34 cellular contexts compared by ENCODE assay signal in genomic region chr9:74795803-74796202, GRCh38.
"Had no signal": no experiment of that assay in that cellular context is flagged by ENCODE, and none has a peak within 500 bp of the region (broad histone marks: within the 10 kb centered on the region; RNA-seq: fewer than 3 reads in every experiment).

No MANE protein-coding gene starts in this region.

- H3K36me3 Mint-ChIP-seq: activated naive CD4-positive, alpha-beta T cell treated with anti-CD3 and anti-CD28 coated beads, Interleukin-2, amount 10 ng/mL, durations not matched to agents 7 days and 5 days; activated naive CD4-positive, alpha-beta T cell treated with anti-CD3 and anti-CD28 coated beads, Interleukin-2, amount 50 U/mL, for 24 hours; activated naive CD4-positive, alpha-beta T cell treated with anti-CD3 and anti-CD28 coated beads, Interleukin-2, amount 50 U/mL, for 72 hours; activated naive CD8-positive, alpha-beta T cell; activated naive CD8-positive, alpha-beta T cell treated with anti-CD3 and anti-CD28 coated beads for 36 hours; activated naive CD8-positive, alpha-beta T cell treated with anti-CD3 and anti-CD28 coated beads, Interleukin-2, amount 10 ng/mL, durations not matched to agents 7 days and 5 days; brain had no signal

- H3K4me1 Mint-ChIP-seq: activated naive CD4-positive, alpha-beta T cell treated with anti-CD3 and anti-CD28 coated beads, Interleukin-2, amount 10 ng/mL, durations not matched to agents 7 days and 5 days; activated naive CD4-positive, alpha-beta T cell treated with anti-CD3 and anti-CD28 coated beads, Interleukin-2, amount 50 U/mL, for 24 hours; activated naive CD8-positive, alpha-beta T cell treated with anti-CD3 and anti-CD28 coated beads for 36 hours; activated naive CD8-positive, alpha-beta T cell treated with anti-CD3 and anti-CD28 coated beads, Interleukin-2, amount 10 ng/mL, durations not matched to agents 7 days and 5 days; activated naive CD8-positive, alpha-beta T cell treated with anti-CD3 and anti-CD28 coated beads, Interleukin-2, amount 50 U/mL, for 24 hours; activated T-helper 17 cell treated with anti-CD3 and anti-CD28 coated beads, Interleukin-2, amount 50 U/mL, for 72 hours; brain had no signal

- ATAC-seq: activated naive CD4-positive, alpha-beta T cell treated with anti-CD3 and anti-CD28 coated beads, Interleukin-2, amount 50 U/mL, for 72 hours; activated naive CD8-positive, alpha-beta T cell treated with anti-CD3 and anti-CD28 coated beads, Interleukin-2, amount 50 U/mL, for 24 hours; activated T-cell treated with anti-CD3 and anti-CD28 coated beads, Interleukin-2, amount 50 U/mL, for 4 hours; activated T-cell treated with anti-CD3 and anti-CD28 coated beads, Interleukin-2, amount 50 U/mL, for 72 hours; activated T-helper 17 cell treated with anti-CD3 and anti-CD28 coated beads, Interleukin-2, amount 50 U/mL, for 72 hours; body of pancreas had no signal

- H3K27ac Mint-ChIP-seq: activated naive CD4-positive, alpha-beta T cell treated with anti-CD3 and anti-CD28 coated beads for 36 hours; activated naive CD4-positive, alpha-beta T cell treated with anti-CD3 and anti-CD28 coated beads, Interleukin-2, amount 10 ng/mL, durations not matched to agents 7 days and 5 days; activated naive CD4-positive, alpha-beta T cell treated with anti-CD3 and anti-CD28 coated beads, Interleukin-2, amount 50 U/mL, for 24 hours; activated naive CD4-positive, alpha-beta T cell treated with anti-CD3 and anti-CD28 coated beads, Interleukin-2, amount 50 U/mL, for 72 hours; activated naive CD8-positive, alpha-beta T cell; activated naive CD8-positive, alpha-beta T cell treated with anti-CD3 and anti-CD28 coated beads for 36 hours; activated naive CD8-positive, alpha-beta T cell treated with anti-CD3 and anti-CD28 coated beads, Interleukin-2, amount 10 ng/mL, durations not matched to agents 7 days and 5 days; activated naive CD8-positive, alpha-beta T cell treated with anti-CD3 and anti-CD28 coated beads, Interleukin-2, amount 50 U/mL, for 24 hours; activated T-cell treated with anti-CD3 and anti-CD28 coated beads, Interleukin-2, amount 50 U/mL, for 24 hours; activated T-cell treated with anti-CD3 and anti-CD28 coated beads, Interleukin-2, amount 50 U/mL, for 72 hours; activated T-helper 1 cell treated with anti-CD3 and anti-CD28 coated beads, Interleukin-12 subunit alpha, Interleukin-12 subunit beta, Interleukin-2, Interleukin-4 antibody, amounts not matched to agents 30 ng/mL and 10 ng/mL and 1 ng/mL, durations not matched to agents 14 hours and 24 hours and 36 hours; activated T-helper 17 cell treated with anti-CD3 and anti-CD28 coated beads, Interleukin-2, amount 50 U/mL, for 72 hours; activated T-helper 2 cell treated with anti-CD3 and anti-CD28 coated beads, Interferon-gamma antibody, Interleukin-2, Interleukin-4, amounts not matched to agents 10 μg/mL and 5 μg/mL and 100 μg/mL, durations not matched to agents 14 hours and 24 hours and 36 hours; brain had no signal

- H3K9me3 Mint-ChIP-seq: activated naive CD4-positive, alpha-beta T cell treated with anti-CD3 and anti-CD28 coated beads for 36 hours; activated naive CD4-positive, alpha-beta T cell treated with anti-CD3 and anti-CD28 coated beads, Interleukin-2, amount 10 ng/mL, durations not matched to agents 7 days and 5 days; activated naive CD4-positive, alpha-beta T cell treated with anti-CD3 and anti-CD28 coated beads, Interleukin-2, amount 50 U/mL, for 24 hours; activated naive CD4-positive, alpha-beta T cell treated with anti-CD3 and anti-CD28 coated beads, Interleukin-2, amount 50 U/mL, for 72 hours; activated naive CD8-positive, alpha-beta T cell treated with anti-CD3 and anti-CD28 coated beads for 36 hours; activated naive CD8-positive, alpha-beta T cell treated with anti-CD3 and anti-CD28 coated beads, Interleukin-2, amount 10 ng/mL, durations not matched to agents 7 days and 5 days; activated naive CD8-positive, alpha-beta T cell treated with anti-CD3 and anti-CD28 coated beads, Interleukin-2, amount 50 U/mL, for 24 hours; activated T-cell treated with anti-CD3 and anti-CD28 coated beads, Interleukin-2, amount 50 U/mL, for 24 hours; activated T-cell treated with anti-CD3 and anti-CD28 coated beads, Interleukin-2, amount 50 U/mL, for 4 hours; activated T-cell treated with anti-CD3 and anti-CD28 coated beads, Interleukin-2, amount 50 U/mL, for 72 hours; activated T-helper 1 cell treated with anti-CD3 and anti-CD28 coated beads, Interleukin-12 subunit alpha, Interleukin-12 subunit beta, Interleukin-2, Interleukin-4 antibody, amounts not matched to agents 30 ng/mL and 10 ng/mL and 1 ng/mL, durations not matched to agents 14 hours and 24 hours and 36 hours; activated T-helper 17 cell treated with anti-CD3 and anti-CD28 coated beads, Interleukin-2, amount 50 U/mL, for 72 hours; activated T-helper 2 cell treated with anti-CD3 and anti-CD28 coated beads, Interferon-gamma antibody, Interleukin-2, Interleukin-4, amounts not matched to agents 10 μg/mL and 5 μg/mL and 100 μg/mL, durations not matched to agents 14 hours and 24 hours and 36 hours; brain; central memory CD8-positive, alpha-beta T cell had no signal

- H3K4me3 Mint-ChIP-seq: activated naive CD4-positive, alpha-beta T cell treated with anti-CD3 and anti-CD28 coated beads for 36 hours; activated naive CD4-positive, alpha-beta T cell treated with anti-CD3 and anti-CD28 coated beads, Interleukin-2, amount 10 ng/mL, durations not matched to agents 7 days and 5 days; activated naive CD4-positive, alpha-beta T cell treated with anti-CD3 and anti-CD28 coated beads, Interleukin-2, amount 50 U/mL, for 24 hours; activated naive CD8-positive, alpha-beta T cell; activated naive CD8-positive, alpha-beta T cell treated with anti-CD3 and anti-CD28 coated beads for 36 hours; activated naive CD8-positive, alpha-beta T cell treated with anti-CD3 and anti-CD28 coated beads, Interleukin-2, amount 10 ng/mL, durations not matched to agents 7 days and 5 days; activated naive CD8-positive, alpha-beta T cell treated with anti-CD3 and anti-CD28 coated beads, Interleukin-2, amount 50 U/mL, for 24 hours; activated T-cell treated with anti-CD3 and anti-CD28 coated beads, Interleukin-2, amount 50 U/mL, for 24 hours; activated T-cell treated with anti-CD3 and anti-CD28 coated beads, Interleukin-2, amount 50 U/mL, for 4 hours; activated T-cell treated with anti-CD3 and anti-CD28 coated beads, Interleukin-2, amount 50 U/mL, for 72 hours; activated T-helper 1 cell treated with anti-CD3 and anti-CD28 coated beads, Interleukin-12 subunit alpha, Interleukin-12 subunit beta, Interleukin-2, Interleukin-4 antibody, amounts not matched to agents 30 ng/mL and 10 ng/mL and 1 ng/mL, durations not matched to agents 14 hours and 24 hours and 36 hours; activated T-helper 17 cell treated with anti-CD3 and anti-CD28 coated beads, Interleukin-2, amount 50 U/mL, for 72 hours; brain; central memory CD8-positive, alpha-beta T cell had no signal

- H3K27me3 Mint-ChIP-seq: brain had no signal

- DNase-seq: activated effector memory CD4-positive, alpha-beta T cell treated with anti-CD3 and anti-CD28 coated beads, Interleukin-2, amount 50 U/mL, for 16 hours; activated effector memory CD4-positive, alpha-beta T cell treated with Interleukin-2 at 50 U/mL for 16 hours; activated gamma-delta T cell; activated gamma-delta T cell treated with Interleukin-2 at 50 U/mL for 16 hours; activated naive CD4-positive, alpha-beta T cell; activated naive CD4-positive, alpha-beta T cell treated with anti-CD3 and anti-CD28 coated beads for 36 hours; activated naive CD4-positive, alpha-beta T cell treated with anti-CD3 and anti-CD28 coated beads, Interleukin-2, amount 10 ng/mL, durations not matched to agents 7 days and 5 days; activated naive CD4-positive, alpha-beta T cell treated with anti-CD3 and anti-CD28 coated beads, Interleukin-2, amount 50 U/mL, for 16 hours; activated naive CD4-positive, alpha-beta T cell treated with Interleukin-2 at 50 U/mL for 16 hours; activated naive CD8-positive, alpha-beta T cell treated with anti-CD3 and anti-CD28 coated beads for 36 hours; activated naive CD8-positive, alpha-beta T cell treated with anti-CD3 and anti-CD28 coated beads, Interleukin-2, amount 10 ng/mL, durations not matched to agents 7 days and 5 days; activated naive CD8-positive, alpha-beta T cell treated with anti-CD3 and anti-CD28 coated beads, Interleukin-2, amount 50 U/mL, for 24 hours; activated T-cell treated with anti-CD3 and anti-CD28 coated beads, Interleukin-2, amount 50 U/mL, for 24 hours; activated T-cell treated with anti-CD3 and anti-CD28 coated beads, Interleukin-2, amount 50 U/mL, for 4 hours; activated T-cell treated with anti-CD3 and anti-CD28 coated beads, Interleukin-2, amount 50 U/mL, for 48 hours; activated T-cell treated with anti-CD3 and anti-CD28 coated beads, Interleukin-2, amount 50 U/mL, for 72 hours; adrenal gland; amniotic stem cell; amygdala; anterior cingulate cortex; aorta; body of pancreas; brain microvascular endothelial cell; caudate nucleus; central memory CD4-positive, alpha-beta T cell; cerebellar nuclear complex had no signal
